Comparison of ENCODE assay signal across 8 cellular contexts in genomic region chr3:85576091-85576690, GRCh38.
A peak's percentile ranks its signal among the peaks of the same experiment; 100 is the strongest.
DNase-seq lines count a peak whose midpoint lies in the region; ATAC-seq and TF ChIP-seq lines count a peak whose summit lies in the region.

No MANE protein-coding gene starts in this region.

- no peaks in the 10 kb centered on the region for H3K4me1 ChIP-seq in Panc1 (ENCODE audit: control insufficient read depth, insufficient read depth, low read length)

- peak; percentile 70 for TF ChIP-seq CTCF in Panc1 (IDR thresholded peaks at IDR 0.05)

- no TSS peak for BruUV-seq in Panc1 (replicated peaks; lab: Mats Ljungman, UMichigan)

- POLR2A ChIA-PET in Panc1 (lab: Charles Lee) = no interaction called here

- no peak overlapping the region for H3K27ac ChIP-seq in Panc1 (ENCODE audit: low read length)

- intact Hi-C loops in Panc1 (cut with micrococcal nuclease; ENCODE audit: unreplicated experiment) = loop anchor here (10.0 kb wide), 2 partner anchors 211 to 1031 kb away; no protein-coding TSS in a partner anchor
- intact Hi-C loops in sciatic nerve (cut with DNase I) = no loop called here

- H3K4me3 ChIP-seq in Panc1 (ENCODE audit: low read depth in 2 of 2, low read length in 2 of 2) = no peak overlapping the region

- ATAC-seq in GM19467 (IDR thresholded peaks at IDR 0.05; ENCODE audit: unreplicated experiment) = peak; percentile 86
- peak; percentile 82 for ATAC-seq in HG03571 (IDR thresholded peaks at IDR 0.05; ENCODE audit: unreplicated experiment)
- no peak for ATAC-seq in Panc1
- ATAC-seq in sciatic nerve = peak; percentile 51
- no peak for ATAC-seq in HG02840 (IDR thresholded peaks at IDR 0.05; ENCODE audit: low FRiP score, unreplicated experiment)

- in situ Hi-C loops in Panc1 (cut with HindIII; ENCODE audit: low pct_unique_long_range_greater_than_20kb, low sequenced_read_pairs) = no loop called here

- DNase-seq in EL = peak; percentile 19
- peak; percentile 45 for DNase-seq in Panc1 (ENCODE audit: low read depth, low spot score)
- peak in 53 of 56 donors; percentile 1 to 93 (median 53) for DNase-seq in amygdala (lab: John Stamatoyannopoulos, UW)
- DNase-seq in hepatic stellate cell (ENCODE audit: low spot score) = peak; percentile 15
- DNase-seq in sciatic nerve (ENCODE audit: low spot score) = peak; percentile 70

- no peaks in the 10 kb centered on the region for H3K36me3 ChIP-seq in Panc1 (ENCODE audit: control insufficient read depth, insufficient read depth, low read length)

- no peaks in the 10 kb centered on the region for H3K9me3 ChIP-seq in Panc1 (ENCODE audit: control insufficient read depth, insufficient read depth, low read depth, low read length)

- CTCF ChIA-PET in Panc1 (lab: Charles Lee) = interaction anchor here (0.6 kb wide), 1 partner anchor 174 kb away, joined by 3 read pairs; no protein-coding TSS in a partner anchor

- no peaks in the 10 kb centered on the region for H3K27me3 ChIP-seq in Panc1 (ENCODE audit: control insufficient read depth, insufficient read depth, low read length)

Comparison
In these comparisons a context has a peak if more than half of its experiments do, and no peak if none do; other contexts are left out.
1. DNase-seq: peak in every context shown above with its lines; median percentile 70 in sciatic nerve; 53 in amygdala; 45 in Panc1; 19 in EL; 15 in hepatic stellate cell.
2. ATAC-seq: peak in GM19467 (single experiment), HG03571 (single experiment) and sciatic nerve (single experiment); none in Panc1 (single experiment) and HG02840 (single experiment).